Comparison of ENCODE assay signal across 26 cellular contexts in genomic region chr12:17975763-17976162, GRCh38.
"Had no signal": no experiment of that assay in that cellular context is flagged by ENCODE, and none has a peak within 500 bp of the region (broad histone marks: within the 10 kb centered on the region; RNA-seq: fewer than 3 reads in every experiment).

No MANE protein-coding gene starts in this region.

- H3K27ac ChIP-seq: stomach, suprapubic skin, testis, thoracic aorta, thyroid gland, tibial artery, tibial nerve, transverse colon, upper lobe of left lung, upper lobe of right lung, uterus, vagina had no signal

- DNase-seq: stimulated activated CD4-positive, alpha-beta T cell treated with anti-CD3 and anti-CD28 coated beads, Interleukin-2, amount 100 ng/mL, for 48 hours; stimulated activated CD4-positive, alpha-beta T cell treated with anti-CD3 and anti-CD28 coated beads, Interleukin-4, amount 100 ng/mL, for 1 hour; stimulated activated CD4-positive, alpha-beta T cell treated with anti-CD3 and anti-CD28 coated beads, Interleukin-4, amount 100 ng/mL, for 24 hours; stimulated activated CD4-positive, alpha-beta T cell treated with anti-CD3 and anti-CD28 coated beads, Interleukin-4, amount 100 ng/mL, for 4 hours; stimulated activated CD8-positive, alpha-beta memory T cell treated with anti-CD3 and anti-CD28 coated beads, Interleukin-4, amount 100 ng/mL, for 48 hours; stimulated activated naive B cell treated with anti-CD40 and anti-IgM and Interleukin-4, amounts not matched to agents 10 μg/mL and 1 μg/mL and 100 μg/mL, for 72 hours; stimulated activated naive CD4-positive, alpha-beta T cell; stimulated activated naive CD4-positive, alpha-beta T cell treated with Interleukin-2 at 50 U/mL for 16 hours; stimulated activated naive CD8-positive, alpha-beta T cell treated with anti-CD3 and anti-CD28 coated beads, Interleukin-15, amount 100 ng/mL, for 72 hours; stimulated activated naive CD8-positive, alpha-beta T cell treated with anti-CD3 and anti-CD28 coated beads, Interleukin-15, Interleukin-2, amounts not matched to agents 100 U/mL and 50 U/mL, for 24 hours; stomach; substantia nigra; testis; thyroid gland; tibial artery; transverse colon; trophoblast cell; upper lobe of left lung; upper lobe of right lung; uterus had no signal

- H3K4me1 ChIP-seq: stomach, suprapubic skin, testis, thyroid gland, tibial artery, tibial nerve, transverse colon, upper lobe of left lung, upper lobe of right lung, uterus, vagina had no signal

- H3K27me3 ChIP-seq: stomach, suprapubic skin, testis, thyroid gland, tibial artery, tibial nerve, transverse colon, upper lobe of left lung, upper lobe of right lung, uterus, vagina had no signal

- ATAC-seq: stimulated activated effector memory CD8-positive, alpha-beta T cell treated with anti-CD3 and anti-CD28 coated beads, Interleukin-12 subunit alpha, Interleukin-12 subunit beta, amount 100 ng/mL, for 72 hours; stimulated activated memory B cell treated with anti-CD40 and anti-IgM and Interleukin-4, amounts not matched to agents 10 μg/mL and 1 μg/mL and 100 μg/mL, for 72 hours; stimulated activated naive B cell treated with anti-CD40 and anti-IgM and Interleukin-4, amounts not matched to agents 10 μg/mL and 1 μg/mL and 100 μg/mL, for 72 hours; stimulated activated naive CD8-positive, alpha-beta T cell treated with anti-CD3 and anti-CD28 coated beads, Interleukin-15, amount 100 ng/mL, for 72 hours; stimulated activated naive CD8-positive, alpha-beta T cell treated with anti-CD3 and anti-CD28 coated beads, Interleukin-15, Interleukin-2, amounts not matched to agents 100 U/mL and 50 U/mL, for 24 hours; upper lobe of right lung had no signal

- H3K4me3 ChIP-seq: stomach, suprapubic skin, testis, thoracic aorta, thyroid gland, tibial artery, tibial nerve, transverse colon, upper lobe of left lung, upper lobe of right lung, uterus, vagina had no signal

- H3K9me3 ChIP-seq: stomach, suprapubic skin, testis, thoracic aorta, thyroid gland, tibial artery, tibial nerve, transverse colon, upper lobe of left lung, upper lobe of right lung, uterus, vagina had no signal

- H3K36me3 ChIP-seq: stomach, suprapubic skin, thoracic aorta, thyroid gland, tibial artery, tibial nerve, transverse colon, upper lobe of left lung, upper lobe of right lung, uterus, vagina had no signal
